13 cellular contexts compared by ENCODE assay signal in the genomic region with DNA sequence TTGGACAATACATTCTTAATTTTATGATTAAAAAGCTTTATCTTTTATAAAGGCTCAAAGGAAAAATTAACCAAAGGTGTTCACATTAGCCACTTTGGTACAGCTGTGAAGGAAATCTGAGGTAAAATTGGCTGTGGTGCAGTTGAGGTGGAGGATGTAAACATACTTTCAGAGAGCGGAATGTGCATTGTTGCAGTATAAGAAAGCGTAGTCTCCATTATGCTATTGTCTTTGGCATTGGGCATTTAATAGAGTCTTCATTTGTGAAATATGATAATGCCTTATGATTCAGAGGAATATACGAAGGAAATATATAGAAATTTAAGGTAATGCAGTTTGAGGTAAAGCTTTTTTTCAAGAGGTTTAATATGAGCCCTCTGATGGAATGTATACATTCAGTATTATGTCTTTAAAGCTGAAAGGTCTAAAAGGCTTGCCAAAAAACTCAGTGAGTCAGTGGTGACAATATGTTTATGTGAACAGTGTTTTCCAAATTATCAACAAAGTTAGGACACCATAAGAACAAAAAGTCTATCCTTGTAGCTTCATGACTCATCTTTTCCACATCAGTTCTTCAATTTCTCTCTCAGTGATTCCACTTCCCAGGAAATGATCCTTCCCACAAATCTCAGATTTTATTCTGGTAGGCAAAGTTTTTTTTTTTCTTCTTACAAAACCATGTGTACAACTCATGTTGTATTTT. TPM values are rescaled to one million over a fixed set of nuclear protein-coding genes. Genes with fewer than 3 reads are reported as not detected.
DNase-seq lines count a peak whose midpoint lies in the region; ATAC-seq and TF ChIP-seq lines count a peak whose summit lies in the region.
"Had no signal": no experiment of that assay in that cellular context is flagged by ENCODE, and none has a peak within 500 bp of the region (broad histone marks: within the 10 kb centered on the region; RNA-seq: fewer than 3 reads in every experiment).

No MANE protein-coding gene starts in this region.

- no peak for TF ChIP-seq CTCF in suprapubic skin (IDR thresholded peaks at IDR 0.05)

- peaks cover 20% of the 10 kb centered on the region for H3K36me3 ChIP-seq in suprapubic skin

- no peak for TF ChIP-seq POLR2A in suprapubic skin (IDR thresholded peaks at IDR 0.05)

- peaks cover 7% of the 10 kb centered on the region for H3K4me1 ChIP-seq in suprapubic skin
- H3K4me1 ChIP-seq: right lobe of liver had no signal

- no peak for TF ChIP-seq EP300 in suprapubic skin (IDR thresholded peaks at IDR 0.05)

- peak overlapping the region; percentile 15 for H3K27ac ChIP-seq in suprapubic skin
- H3K27ac ChIP-seq: right lobe of liver had no signal

- no peak for ATAC-seq in HG02938 (IDR thresholded peaks at IDR 0.05; ENCODE audit: unreplicated experiment)
- ATAC-seq: left ventricle myocardium superior; stimulated activated effector memory CD8-positive, alpha-beta T cell treated with anti-CD3 and anti-CD28 coated beads, Interleukin-12 subunit alpha, Interleukin-12 subunit beta, amount 100 ng/mL, for 72 hours had no signal

- H3K27me3 ChIP-seq in suprapubic skin = no peaks in the 10 kb centered on the region
- H3K27me3 ChIP-seq: right lobe of liver had no signal

- H3K9me3 ChIP-seq in suprapubic skin = no peaks in the 10 kb centered on the region
- H3K9me3 ChIP-seq: right lobe of liver had no signal

- no peak overlapping the region for H3K4me3 ChIP-seq in suprapubic skin
- H3K4me3 ChIP-seq: right lobe of liver had no signal

- peak; percentile 88 for DNase-seq in H4 (ENCODE audit: low spot score)
- peak; percentile 94 for DNase-seq in amniotic epithelial cell (ENCODE audit: low read depth)
- peak; percentile 88 for DNase-seq in glomerular endothelial cell (ENCODE audit: extremely low read depth, low read depth, low spot score)
- no peak for DNase-seq in suprapubic skin (ENCODE audit: low spot score in 2 of 2)
- no peak for DNase-seq in stimulated activated CD4-positive, alpha-beta T cell treated with anti-CD3 and anti-CD28 coated beads, Interleukin-2, amount 100 ng/mL, for 48 hours
- no peak for DNase-seq in Kasumi-1 (lab: John Stamatoyannopoulos, UW)
- no peak for DNase-seq in effector CD8-positive, alpha-beta T cell (lab: John Stamatoyannopoulos, UW)
- DNase-seq: Karpas-422, left ventricle myocardium superior, NCI-H69, right lobe of liver had no signal

- 89% methylated on average over 3 of the region's 3 CpGs for WGBS in suprapubic skin

RNA-seq across cellular contexts. Expression of a gene that starts 26.9 kb away (rescaled TPM):
- 35.5 and 36.5 TPM in 2 replicates for total RNA-seq in H4 (2014; rRNA removed; shearing (Covaris generic))
- total RNA-seq in glomerular endothelial cell = 3.3 and 5.8 TPM in 2 replicates
- total RNA-seq in suprapubic skin = 10 to 100 TPM in 2 of 4 donors, 1 to 10 TPM in 2; 7.7 to 50.2 (median 13.8) TPM

RNA-seq across cellular contexts. Expression of a gene that starts 43.9 kb away (rescaled TPM):
- total RNA-seq in H4 (2014; rRNA removed; shearing (Covaris generic)) = 40.8 and 49.6 TPM in 2 replicates
- total RNA-seq in glomerular endothelial cell (41.5 and 67.0 TPM in 2 replicates), suprapubic skin (10 to 100 TPM; 27.0 to 65.7 (median 47.9) TPM)

Comparison
In these comparisons a context has a peak if more than half of its experiments do, and no peak if none do; other contexts are left out.
1. DNase-seq: peak in H4 (single experiment), amniotic epithelial cell (single experiment) and glomerular endothelial cell (single experiment); none in suprapubic skin (0 of 2), stimulated activated CD4-positive, alpha-beta T cell treated with anti-CD3 and anti-CD28 coated beads, Interleukin-2, amount 100 ng/mL, for 48 hours (0 of 2), Kasumi-1 (0 of 2) and effector CD8-positive, alpha-beta T cell (single experiment).